Comparison of ENCODE assay signal across 16 cellular contexts in the genomic region with DNA sequence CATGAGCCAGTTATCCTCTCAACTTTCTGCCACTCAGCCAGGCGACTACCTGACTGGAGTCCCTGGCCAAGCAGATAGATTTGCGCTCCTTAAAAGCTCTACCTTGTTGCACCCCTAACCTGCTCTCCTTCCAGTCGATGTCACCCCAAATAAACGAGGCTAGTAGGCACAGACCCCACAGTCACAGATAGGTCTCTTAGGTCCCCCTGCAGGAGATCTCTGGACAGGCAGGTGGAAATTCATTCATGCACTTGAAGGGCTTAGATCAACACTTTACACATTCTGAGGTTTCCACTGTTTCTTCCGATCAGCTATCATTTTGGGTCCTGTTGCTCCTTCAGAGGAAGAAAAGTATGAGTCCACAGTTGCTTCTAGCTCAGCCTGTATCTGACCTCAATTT.
A peak's percentile ranks its signal among the peaks of the same experiment; 100 is the strongest.
DNase-seq lines count a peak whose midpoint lies in the region; ATAC-seq and TF ChIP-seq lines count a peak whose summit lies in the region.
"Had no signal": no experiment of that assay in that cellular context is flagged by ENCODE, and none has a peak within 500 bp of the region (broad histone marks: within the 10 kb centered on the region; RNA-seq: fewer than 3 reads in every experiment).

No MANE protein-coding gene starts in this region.

- no peak overlapping the region for H4K91ac ChIP-seq in H9 (ENCODE audit: insufficient read length, low read depth, low read length)

- no peak overlapping the region for H2BK20ac ChIP-seq in H9 (ENCODE audit: low read depth, low read length, poor library complexity, severe bottlenecking)

- H3K27me3 ChIP-seq in H9 (ENCODE audit: insufficient read depth, low read length) = no peaks in the 10 kb centered on the region
- H3K27me3 ChIP-seq: left lung, right lobe of liver had no signal

- no peak overlapping the region for H2AFZ ChIP-seq in H9 (ENCODE audit: low read length)

- H3K36me3 Mint-ChIP-seq in activated CD4-positive, alpha-beta T cell treated with anti-CD3 and anti-CD28 coated beads, Interleukin-2, amount 10 ng/mL, durations not matched to agents 7 days and 5 days (ENCODE audit: low read depth) = no peaks in the 10 kb centered on the region
- no peaks in the 10 kb centered on the region for H3K36me3 Mint-ChIP-seq in H9 (ENCODE audit: insufficient read depth in 1 of 3, low read depth in 3 of 3)
- no peaks in the 10 kb centered on the region for H3K36me3 Mint-ChIP-seq in WTC11
- H3K36me3 Mint-ChIP-seq in neural crest cell (ENCODE audit: low read depth) = no peaks in the 10 kb centered on the region
- no peaks in the 10 kb centered on the region for H3K36me3 Mint-ChIP-seq in activated T-helper 17 cell treated with anti-CD3 and anti-CD28 coated beads, Interleukin-2, amount 50 U/mL, for 72 hours (ENCODE audit: low read depth)
- H3K36me3 Mint-ChIP-seq: brain; CD8-positive, alpha-beta memory T cell had no signal

- H4K5ac ChIP-seq in H9 (ENCODE audit: insufficient read length, low read depth, low read length) = no peak overlapping the region

- no peak overlapping the region for H3K23ac ChIP-seq in H9 (ENCODE audit: insufficient read length, low read depth, low read length)

- H3K4ac ChIP-seq in H9 (ENCODE audit: low read depth, low read length) = no peak overlapping the region

- H2BK120ac ChIP-seq in H9 (ENCODE audit: low read depth, low read length, poor library complexity, severe bottlenecking) = no peak overlapping the region

- H2AK5ac ChIP-seq in H9 (ENCODE audit: insufficient read length, low read length) = no peak overlapping the region

- H3K27me3 Mint-ChIP-seq in activated CD4-positive, alpha-beta T cell treated with anti-CD3 and anti-CD28 coated beads, Interleukin-2, amount 10 ng/mL, durations not matched to agents 7 days and 5 days = no peaks in the 10 kb centered on the region
- H3K27me3 Mint-ChIP-seq in H9 (ENCODE audit: low read depth) (no peaks in the 10 kb centered on the region), WTC11 (ENCODE audit: low read depth) (no peaks in the 10 kb centered on the region), neural crest cell (ENCODE audit: low read depth) (no peaks in the 10 kb centered on the region)
- H3K27me3 Mint-ChIP-seq in activated T-helper 17 cell treated with anti-CD3 and anti-CD28 coated beads, Interleukin-2, amount 50 U/mL, for 72 hours = peaks cover 7% of the 10 kb centered on the region
- H3K27me3 Mint-ChIP-seq: CD8-positive, alpha-beta memory T cell had no signal

- no peak overlapping the region for H3T11ph ChIP-seq in H9 (ENCODE audit: low read length)

- no CpG with 5 or more reads among the region's 5 CpGs for WGBS in H9 (ENCODE audit: extremely low coverage, insufficient read length, low lambda C conversion rate)

- no peak overlapping the region for H3K9ac ChIP-seq in H9 (ENCODE audit: extremely low read depth, insufficient read length, low read length)

- no peak overlapping the region for H2BK12ac ChIP-seq in H9 (ENCODE audit: insufficient read length, low read depth, low read length)

- H4K20me1 ChIP-seq in H9 (ENCODE audit: control insufficient read depth, insufficient read depth, insufficient read length) = no peaks in the 10 kb centered on the region

- peaks cover 15% of the 10 kb centered on the region for H3K4me1 Mint-ChIP-seq in activated CD4-positive, alpha-beta T cell treated with anti-CD3 and anti-CD28 coated beads, Interleukin-2, amount 10 ng/mL, durations not matched to agents 7 days and 5 days
- H3K4me1 Mint-ChIP-seq in H9 (peaks cover 25 to 28% of the 10 kb centered on the region in 2 experiments), WTC11 (peaks cover 37% of the 10 kb centered on the region), neural crest cell (peaks cover 14% of the 10 kb centered on the region)
- peaks cover 15% of the 10 kb centered on the region for H3K4me1 Mint-ChIP-seq in activated T-helper 17 cell treated with anti-CD3 and anti-CD28 coated beads, Interleukin-2, amount 50 U/mL, for 72 hours

- peak; percentile 32 for ATAC-seq in WTC11
- ATAC-seq in HG02678 (IDR thresholded peaks at IDR 0.05; ENCODE audit: unreplicated experiment) = no peak
- ATAC-seq in activated T-helper 17 cell treated with anti-CD3 and anti-CD28 coated beads, Interleukin-2, amount 50 U/mL, for 72 hours (replicated peaks) = no peak
- ATAC-seq: left lung, right lobe of liver had no signal

- TF ChIP-seq CTCF in H9 (conservative IDR thresholded peaks at IDR 0.05) = peak; percentile 68
- peak; percentile 53; the same call in 1 of the 2 replicates for TF ChIP-seq CTCF in WTC11 (IDR thresholded peaks at IDR 0.05)
- peak; percentile 28 for TF ChIP-seq CTCF in neural crest cell (conservative IDR thresholded peaks at IDR 0.05)

- no peak overlapping the region for H2BK15ac ChIP-seq in H9 (ENCODE audit: low read depth, low read length)

- no peaks in the 10 kb centered on the region for H3K79me2 ChIP-seq in H9 (ENCODE audit: insufficient read depth, low read length)

- H3K23me2 ChIP-seq in H9 (ENCODE audit: insufficient read length, low read depth, low read length, poor library complexity, severe bottlenecking) = no peaks in the 10 kb centered on the region

- H3K14ac ChIP-seq in H9 (ENCODE audit: insufficient read depth, low read length) = no peak overlapping the region

- no peak overlapping the region for H3K56ac ChIP-seq in H9 (ENCODE audit: insufficient read length, low read depth, low read length)

- POLR2A ChIA-PET in activated CD4-positive, alpha-beta T cell treated with anti-CD3 and anti-CD28 coated beads, Interleukin-2, amount 10 ng/mL, durations not matched to agents 7 days and 5 days (lab: Charles Lee) = interaction anchor here (1.1 kb wide), 1 partner anchor 24 kb away, joined by 3 read pairs; no protein-coding TSS in a partner anchor
- POLR2A ChIA-PET in WTC11 (lab: Charles Lee) = no interaction called here

- H2BK5ac ChIP-seq in H9 (ENCODE audit: insufficient read length, low read length) = no peak overlapping the region

- no peak overlapping the region for H3K4me2 ChIP-seq in H9 (ENCODE audit: insufficient read depth, insufficient read length, low read length)

- CTCF ChIA-PET in activated CD4-positive, alpha-beta T cell treated with anti-CD3 and anti-CD28 coated beads, Interleukin-2, amount 10 ng/mL, durations not matched to agents 7 days and 5 days (lab: Charles Lee) = interaction anchor here (1.5 to 2.1 kb wide), 4 partner anchors 9 to 100 kb away, joined by 4 to 7 read pairs (median 6); no protein-coding TSS in a partner anchor
- CTCF ChIA-PET in WTC11 (lab: Charles Lee) = interaction anchor here (0.5 to 2.1 kb wide), 7 partner anchors 8 to 866 kb away, joined by 3 to 11 read pairs (median 3); no protein-coding TSS in a partner anchor

- H3K27ac ChIP-seq in H9 (ENCODE audit: insufficient read length, low read depth, low read length) = no peak overlapping the region
- H3K27ac ChIP-seq: left lung, right lobe of liver had no signal

- H3K27ac Mint-ChIP-seq in activated CD4-positive, alpha-beta T cell treated with anti-CD3 and anti-CD28 coated beads, Interleukin-2, amount 10 ng/mL, durations not matched to agents 7 days and 5 days = no peak overlapping the region
- peak overlapping the region in 1 of 3 experiments; percentile 51; a peak in 1 of 7 replicates for H3K27ac Mint-ChIP-seq in H9
- no peak overlapping the region for H3K27ac Mint-ChIP-seq in WTC11
- no peak overlapping the region for H3K27ac Mint-ChIP-seq in neural crest cell (ENCODE audit: unreplicated experiment)
- H3K27ac Mint-ChIP-seq in activated T-helper 17 cell treated with anti-CD3 and anti-CD28 coated beads, Interleukin-2, amount 50 U/mL, for 72 hours = no peak overlapping the region
- H3K27ac Mint-ChIP-seq: brain had no signal

- H3K79me1 ChIP-seq in H9 (ENCODE audit: insufficient read depth, low read depth, low read length, poor library complexity, severe bottlenecking) = no peaks in the 10 kb centered on the region

- peaks cover 10% of the 10 kb centered on the region; the same call in 1 of the 2 replicates for H3K4me1 ChIP-seq in H9 (ENCODE audit: insufficient read depth, low read length)
- H3K4me1 ChIP-seq: right lobe of liver had no signal

- H3K18ac ChIP-seq in H9 (ENCODE audit: insufficient read length, low read depth, low read length) = no peak overlapping the region

- H3K9me3 ChIP-seq in H9 (ENCODE audit: control insufficient read depth, low read depth, low read length) = no peaks in the 10 kb centered on the region
- H3K9me3 ChIP-seq: left lung, right lobe of liver had no signal

- no peak overlapping the region for H4K8ac ChIP-seq in H9 (replicated peaks; ENCODE audit: insufficient read length, low read depth, low read length)

- peak; percentile 14 for DNase-seq in activated CD4-positive, alpha-beta T cell treated with anti-CD3 and anti-CD28 coated beads, Interleukin-2, amount 10 ng/mL, durations not matched to agents 7 days and 5 days
- DNase-seq in activated CD4-positive, alpha-beta T cell treated with anti-CD3 and anti-CD28 coated beads for 1 hour = no peak
- DNase-seq in H9 (no peak), WTC11 (ENCODE audit: low spot score) (peak; percentile 38), neural crest cell (ENCODE audit: low read depth, low spot score) (no peak), NOMO-1 (lab: John Stamatoyannopoulos, UW; ENCODE audit: unreplicated experiment in 2 of 2) (no peak)
- DNase-seq: activated CD8-positive, alpha-beta memory T cell treated with anti-CD3 and anti-CD28 coated beads, Interleukin-2, amount 50 U/mL, for 4 hours; CD8-positive, alpha-beta memory T cell; cortex of kidney; left lung; NCI-H1092; NCI-H2107; right lobe of liver had no signal

- H3K9me3 Mint-ChIP-seq in activated CD4-positive, alpha-beta T cell treated with anti-CD3 and anti-CD28 coated beads, Interleukin-2, amount 10 ng/mL, durations not matched to agents 7 days and 5 days = no peaks in the 10 kb centered on the region
- H3K9me3 Mint-ChIP-seq in H9 (no peaks in the 10 kb centered on the region), WTC11 (no peaks in the 10 kb centered on the region), neural crest cell (no peaks in the 10 kb centered on the region)
- no peaks in the 10 kb centered on the region for H3K9me3 Mint-ChIP-seq in activated T-helper 17 cell treated with anti-CD3 and anti-CD28 coated beads, Interleukin-2, amount 50 U/mL, for 72 hours
- H3K9me3 Mint-ChIP-seq: brain; CD8-positive, alpha-beta memory T cell had no signal

- no peak overlapping the region for H3K4me3 Mint-ChIP-seq in activated CD4-positive, alpha-beta T cell treated with anti-CD3 and anti-CD28 coated beads, Interleukin-2, amount 10 ng/mL, durations not matched to agents 7 days and 5 days
- H3K4me3 Mint-ChIP-seq in H9 (no peak overlapping the region), WTC11 (no peak overlapping the region), neural crest cell (no peak overlapping the region)
- no peak overlapping the region for H3K4me3 Mint-ChIP-seq in activated T-helper 17 cell treated with anti-CD3 and anti-CD28 coated beads, Interleukin-2, amount 50 U/mL, for 72 hours
- H3K4me3 Mint-ChIP-seq: brain; CD8-positive, alpha-beta memory T cell had no signal

TF ChIP-seq in WTC11, 78 proteins besides CTCF, POLR2A, EP300 and RAD21 (continues in another document):
- TF ChIP-seq ZNF121 (CRISPR knock-in tag; IDR thresholded peaks at IDR 0.05) (no peak), NR2C2 (CRISPR knock-in tag; IDR thresholded peaks at IDR 0.05) (no peak), ELF4 (CRISPR knock-in tag; IDR thresholded peaks at IDR 0.05; ENCODE audit: low read depth) (no peak)

Comparison
In these comparisons a context has a peak if more than half of its experiments do, and no peak if none do; other contexts are left out.
1. DNase-seq: peak in activated CD4-positive, alpha-beta T cell treated with anti-CD3 and anti-CD28 coated beads, Interleukin-2, amount 10 ng/mL, durations not matched to agents 7 days and 5 days (single experiment) and WTC11 (single experiment); none in activated CD4-positive, alpha-beta T cell treated with anti-CD3 and anti-CD28 coated beads for 1 hour (single experiment), H9 (single experiment), neural crest cell (single experiment) and NOMO-1 (0 of 2).
2. Peak in every context shown above with its lines, with median percentiles within 50 percentile points of each other: CTCF ChIP-seq.